In the genomic region with DNA sequence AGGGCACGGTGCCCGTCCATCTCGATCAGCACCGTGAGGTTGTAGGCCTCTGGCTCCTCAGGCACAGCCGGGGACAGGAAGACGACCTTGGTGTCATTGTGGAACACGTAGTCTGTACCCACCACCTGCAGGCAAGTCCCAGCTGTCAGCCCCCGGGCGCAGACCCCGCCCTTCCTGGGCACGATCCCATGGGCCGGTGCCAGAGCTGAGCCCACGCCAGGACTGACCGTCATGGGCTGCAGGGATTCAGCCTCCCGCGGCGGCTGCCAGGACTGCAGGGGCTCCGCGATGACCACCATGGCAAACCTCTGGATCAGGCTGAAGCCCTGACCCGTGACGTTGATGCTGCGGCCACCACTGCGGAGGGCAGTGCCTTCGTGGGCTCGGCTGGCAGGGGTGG, we compare ENCODE assay signal across 14 cellular contexts. TPM values are rescaled to one million over a fixed set of nuclear protein-coding genes. Genes with fewer than 3 reads are reported as not detected.
DNase-seq lines count a peak whose midpoint lies in the region; ATAC-seq, FAIRE-seq and TF ChIP-seq lines count a peak whose summit lies in the region.
"Had no signal": no experiment of that assay in that cellular context is flagged by ENCODE, and none has a peak within 500 bp of the region (broad histone marks: within the 10 kb centered on the region; RNA-seq: fewer than 3 reads in every experiment).

No MANE protein-coding gene starts in this region.

- TF ChIP-seq POLR2A in Peyer's patch (IDR thresholded peaks at IDR 0.05) (no peak), stomach (IDR thresholded peaks at IDR 0.05) (no peak)

- no peaks in the 10 kb centered on the region for H3K27me3 ChIP-seq in Peyer's patch
- no peaks in the 10 kb centered on the region for H3K27me3 ChIP-seq in stomach
- no peaks in the 10 kb centered on the region for H3K27me3 ChIP-seq in naive thymus-derived CD4-positive, alpha-beta T cell (ENCODE audit: control insufficient read depth in 2 of 2, insufficient read depth in 2 of 2, low read length in 2 of 2)
- H3K27me3 ChIP-seq: MG63 had no signal

- H3K4me3 ChIP-seq in Peyer's patch, result no peak overlapping the region
- peak overlapping the region in 1 of 4 donors; percentile 21 for H3K4me3 ChIP-seq in stomach
- H3K4me3 ChIP-seq in naive thymus-derived CD4-positive, alpha-beta T cell (ENCODE audit: low read length), result no peak overlapping the region
- H3K4me3 ChIP-seq: MG63 had no signal

- CTCF ChIA-PET in naive thymus-derived CD4-positive, alpha-beta T cell (lab: Charles Lee), result no interaction called here

- FAIRE-seq in D721Med (lab: Jason Lieb, UNC), result no peak

- H3K4me3 Mint-ChIP-seq in naive thymus-derived CD4-positive, alpha-beta T cell, result no peak overlapping the region
- H3K4me3 Mint-ChIP-seq: activated CD8-positive, alpha-beta T cell treated with anti-CD3 and anti-CD28 coated beads, Interleukin-2, amount 10 ng/mL, durations not matched to agents 7 days and 5 days; activated naive CD4-positive, alpha-beta T cell treated with anti-CD3 and anti-CD28 coated beads for 36 hours; CD4-positive, CD25-positive, alpha-beta regulatory T cell; nephron had no signal

- H3K27me3 Mint-ChIP-seq in naive thymus-derived CD4-positive, alpha-beta T cell, result no peaks in the 10 kb centered on the region
- H3K27me3 Mint-ChIP-seq: CD4-positive, CD25-positive, alpha-beta regulatory T cell had no signal

- peaks cover 0 to 8% (median 0%) of the 10 kb centered on the region in 4 donors for H3K4me1 ChIP-seq in Peyer's patch
- H3K4me1 ChIP-seq in stomach, result peaks cover 46 to 75% (median 58%) of the 10 kb centered on the region in 4 donors
- no peaks in the 10 kb centered on the region for H3K4me1 ChIP-seq in naive thymus-derived CD4-positive, alpha-beta T cell (ENCODE audit: control insufficient read depth in 2 of 2, insufficient read depth in 2 of 2, low read length in 2 of 2)

- POLR2A ChIA-PET in naive thymus-derived CD4-positive, alpha-beta T cell (lab: Charles Lee), result no interaction called here

- no peaks in the 10 kb centered on the region for H3K9me3 ChIP-seq in Peyer's patch
- no peaks in the 10 kb centered on the region for H3K9me3 ChIP-seq in stomach
- no peaks in the 10 kb centered on the region for H3K9me3 ChIP-seq in naive thymus-derived CD4-positive, alpha-beta T cell (ENCODE audit: control insufficient read depth in 2 of 3, low read length in 3 of 3)
- H3K9me3 ChIP-seq: MG63 had no signal

- peak overlapping the region in 3 of 4 donors; percentile 19 to 62 (median 32) for H3K27ac ChIP-seq in Peyer's patch
- peak overlapping the region; percentile 84 to 95 (median 92) for H3K27ac ChIP-seq in stomach
- H3K27ac ChIP-seq in naive thymus-derived CD4-positive, alpha-beta T cell (ENCODE audit: low read depth, low read length), result no peak overlapping the region

- H3K27ac Mint-ChIP-seq in naive thymus-derived CD4-positive, alpha-beta T cell, result no peak overlapping the region
- H3K27ac Mint-ChIP-seq: activated CD8-positive, alpha-beta T cell treated with anti-CD3 and anti-CD28 coated beads, Interleukin-2, amount 10 ng/mL, durations not matched to agents 7 days and 5 days; activated naive CD4-positive, alpha-beta T cell treated with anti-CD3 and anti-CD28 coated beads for 36 hours; CD4-positive, CD25-positive, alpha-beta regulatory T cell; nephron had no signal

- DNase-seq in Peyer's patch (no peak), left ventricle myocardium superior (peak; percentile 78), stomach (peak; percentile 66), D721Med (ENCODE audit: insufficient read length, low spot score) (no peak)
- DNase-seq in naive thymus-derived CD4-positive, alpha-beta T cell, result no peak
- DNase-seq: activated CD8-positive, alpha-beta T cell treated with anti-CD3 and anti-CD28 coated beads, Interleukin-2, amount 10 ng/mL, durations not matched to agents 7 days and 5 days; activated naive CD4-positive, alpha-beta T cell treated with anti-CD3 and anti-CD28 coated beads for 36 hours; CD4-positive, CD25-positive, alpha-beta regulatory T cell; cerebellar nuclear complex; NCI-H2171; stimulated activated CD8-positive, alpha-beta memory T cell treated with anti-CD3 and anti-CD28 coated beads, Interleukin-4, amount 100 ng/mL, for 48 hours had no signal

- H3K9me3 Mint-ChIP-seq in naive thymus-derived CD4-positive, alpha-beta T cell, result no peaks in the 10 kb centered on the region
- H3K9me3 Mint-ChIP-seq: activated naive CD4-positive, alpha-beta T cell treated with anti-CD3 and anti-CD28 coated beads for 36 hours; nephron had no signal

- H3K36me3 ChIP-seq in Peyer's patch (peaks cover 0 to 94% (median 0%) of the 10 kb centered on the region in 3 donors), stomach (peaks cover 91 to 96% (median 95%) of the 10 kb centered on the region in 4 donors)
- H3K36me3 ChIP-seq in naive thymus-derived CD4-positive, alpha-beta T cell (ENCODE audit: control insufficient read depth in 2 of 3, insufficient read depth in 3 of 3, low read length in 3 of 3), result no peaks in the 10 kb centered on the region

- TF ChIP-seq CTCF in Peyer's patch (IDR thresholded peaks at IDR 0.05) (no peak), stomach (IDR thresholded peaks at IDR 0.05) (no peak), D721Med (IDR thresholded peaks at IDR 0.05; ENCODE audit: insufficient read depth, missing control alignments) (no peak)

- ATAC-seq in left ventricle myocardium superior, result peak; percentile 74
- ATAC-seq in naive thymus-derived CD4-positive, alpha-beta T cell, result no peak
- ATAC-seq in GM19395 (IDR thresholded peaks at IDR 0.05; ENCODE audit: unreplicated experiment), result no peak
- ATAC-seq: activated CD8-positive, alpha-beta T cell treated with anti-CD3 and anti-CD28 coated beads, Interleukin-2, amount 10 ng/mL, durations not matched to agents 7 days and 5 days had no signal

- H3K4me1 Mint-ChIP-seq in naive thymus-derived CD4-positive, alpha-beta T cell, result no peaks in the 10 kb centered on the region
- H3K4me1 Mint-ChIP-seq: CD4-positive, CD25-positive, alpha-beta regulatory T cell; nephron had no signal

- TF ChIP-seq EP300 in stomach (IDR thresholded peaks at IDR 0.05), result no peak

- intact Hi-C loops in left ventricle myocardium superior (cut with micrococcal nuclease), result no loop called here
- intact Hi-C loops in stomach (cut with DNase I; ENCODE audit: low total_unique reads), result no loop called here
- intact Hi-C loops in naive thymus-derived CD4-positive, alpha-beta T cell (cut with micrococcal nuclease), result no loop called here

- WGBS in stomach, 5 donors, result 31 to 57% (median 34%) methylated on average over 16 to 25 of the region's 25 CpGs; no CpG with 5 or more reads in 1 of the 5 donors

- no peaks in the 10 kb centered on the region for H3K36me3 Mint-ChIP-seq in naive thymus-derived CD4-positive, alpha-beta T cell
- H3K36me3 Mint-ChIP-seq: CD4-positive, CD25-positive, alpha-beta regulatory T cell had no signal

RNA-seq across cellular contexts. Expression of gene MAPK11, which starts 11.8 kb away (rescaled TPM):
- total RNA-seq in Peyer's patch (10 to 100 TPM in 1 of 4 donors, 1 to 10 TPM in 2, not detected in 1; 2.0 to 14.0 (median 2.5) TPM), left ventricle myocardium superior (9.1 TPM), stomach (10 to 100 TPM in 1 of 5 donors, 1 to 10 TPM in 2, under 1 TPM in 1, not detected in 1; 0.29 to 10.1 (median 5.7) TPM)
- 10 to 100 TPM in 2 of 3 donors, 1 to 10 TPM in 1; 8.5 to 13.6 (median 12.3) TPM for polyA plus RNA-seq in stomach
- 10 to 100 TPM in 1 of 5 experiments, 1 to 10 TPM in 4; 1.3 to 22.9 (median 4.5) TPM for total RNA-seq in naive thymus-derived CD4-positive, alpha-beta T cell
- polyA plus RNA-seq in naive thymus-derived CD4-positive, alpha-beta T cell, result under 1 TPM; 0.13 to 0.19 TPM

RNA-seq across cellular contexts. Expression of gene MAPK12, which starts 20.5 kb away (rescaled TPM):
- total RNA-seq in Peyer's patch (10 to 100 TPM in 1 of 4 donors, 1 to 10 TPM in 3; 1.2 to 37.1 (median 5.4) TPM), left ventricle myocardium superior (15.8 TPM), stomach (10 to 100 TPM in 2 of 5 donors, 1 to 10 TPM in 3; 5.2 to 49.6 (median 9.3) TPM)
- 1 to 10 TPM; 4.7 to 9.3 (median 7.1) TPM for polyA plus RNA-seq in stomach
- 1 to 10 TPM; 1.7 to 6.2 (median 2.3) TPM for total RNA-seq in naive thymus-derived CD4-positive, alpha-beta T cell
- under 1 TPM in 1 of 2 donors, not detected in 1; 0.07 TPM for polyA plus RNA-seq in naive thymus-derived CD4-positive, alpha-beta T cell

RNA-seq across cellular contexts. Expression of gene PLXNB2, which starts 25.5 kb away (rescaled TPM):
- total RNA-seq in Peyer's patch (100 to 1,000 TPM; 182 to 597 (median 307) TPM), left ventricle myocardium superior (81.7 TPM), stomach (100 to 1,000 TPM; 105 to 648 (median 400) TPM)
- 100 to 1,000 TPM in 2 of 3 donors, 10 to 100 TPM in 1; 50.3 to 197 (median 147) TPM for polyA plus RNA-seq in stomach
- total RNA-seq in naive thymus-derived CD4-positive, alpha-beta T cell, result 100 to 1,000 TPM in 1 of 5 experiments, 10 to 100 TPM in 2, 1 to 10 TPM in 2; 2.9 to 138 (median 12.6) TPM
- under 1 TPM; 0.05 to 0.32 TPM for polyA plus RNA-seq in naive thymus-derived CD4-positive, alpha-beta T cell

RNA-seq across cellular contexts. Expression of gene HDAC10, which starts 30.9 kb away (rescaled TPM):
- total RNA-seq in Peyer's patch (100 to 1,000 TPM in 3 of 4 donors, 10 to 100 TPM in 1; 57.3 to 165 (median 119) TPM), left ventricle myocardium superior (12.7 TPM), stomach (100 to 1,000 TPM in 2 of 5 donors, 10 to 100 TPM in 3; 15.4 to 156 (median 74.1) TPM)
- 10 to 100 TPM; 24.7 to 41.4 (median 36.2) TPM for polyA plus RNA-seq in stomach
- total RNA-seq in naive thymus-derived CD4-positive, alpha-beta T cell, result 100 to 1,000 TPM in 3 of 5 experiments, 10 to 100 TPM in 2; 95.9 to 139 (median 105) TPM
- 1 to 10 TPM; 7.1 to 9.8 TPM for polyA plus RNA-seq in naive thymus-derived CD4-positive, alpha-beta T cell

RNA-seq across cellular contexts. Expression of gene TUBGCP6, which starts 37.1 kb away (rescaled TPM):
- total RNA-seq in Peyer's patch, result 100 to 1,000 TPM in 2 of 4 donors, 10 to 100 TPM in 2; 51.5 to 163 (median 111) TPM
- 18.4 TPM for total RNA-seq in left ventricle myocardium superior
- 100 to 1,000 TPM in 1 of 5 donors, 10 to 100 TPM in 4; 40.4 to 112 (median 91.5) TPM for total RNA-seq in stomach
- polyA plus RNA-seq in stomach, result 10 to 100 TPM; 37.8 to 59.0 (median 38.8) TPM
- total RNA-seq in naive thymus-derived CD4-positive, alpha-beta T cell, result 100 to 1,000 TPM in 4 of 5 experiments, 10 to 100 TPM in 1; 67.8 to 146 (median 134) TPM
- 10 to 100 TPM; 15.2 to 28.4 TPM for polyA plus RNA-seq in naive thymus-derived CD4-positive, alpha-beta T cell

Comparison
In these comparisons a context has a peak if more than half of its experiments do, and no peak if none do; other contexts are left out.
1. DNase-seq: peak in left ventricle myocardium superior (single experiment) and stomach (single experiment); none in Peyer's patch (0 of 3), naive thymus-derived CD4-positive, alpha-beta T cell (0 of 9) and D721Med (single experiment).